8 cellular contexts compared by ENCODE assay signal in genomic region chrX:55056820-55057690, GRCh38.
A peak's percentile ranks its signal among the peaks of the same experiment; 100 is the strongest.
DNase-seq lines count a peak whose midpoint lies in the region; ATAC-seq and TF ChIP-seq lines count a peak whose summit lies in the region.

No MANE protein-coding gene starts in this region.

- H3K4me3 ChIP-seq in fibroblast of mammary gland (ENCODE audit: control insufficient read depth, low read depth, low read length) = no peak overlapping the region

- H3K9me3 Mint-ChIP-seq in T-helper 2 cell treated with Interferon-gamma antibody and Interleukin-4, amounts not matched to agents 5 μg/mL and 100 μg/mL, for 36 hours = no peaks in the 10 kb centered on the region
- H3K9me3 Mint-ChIP-seq in stimulated activated naive B cell treated with anti-CD40 and anti-IgM and Interleukin-4, amounts not matched to agents 10 μg/mL and 1 μg/mL and 100 μg/mL, for 72 hours = no peaks in the 10 kb centered on the region

- no peak overlapping the region for H3K27ac Mint-ChIP-seq in T-helper 2 cell treated with Interferon-gamma antibody and Interleukin-4, amounts not matched to agents 5 μg/mL and 100 μg/mL, for 36 hours
- H3K27ac Mint-ChIP-seq in stimulated activated naive B cell treated with anti-CD40 and anti-IgM and Interleukin-4, amounts not matched to agents 10 μg/mL and 1 μg/mL and 100 μg/mL, for 72 hours = no peak overlapping the region

- peaks cover 2% of the 10 kb centered on the region for H3K27me3 Mint-ChIP-seq in T-helper 2 cell treated with Interferon-gamma antibody and Interleukin-4, amounts not matched to agents 5 μg/mL and 100 μg/mL, for 36 hours (ENCODE audit: low read depth)
- peaks cover 0 to 13% of the 10 kb centered on the region in 2 donors for H3K27me3 Mint-ChIP-seq in stimulated activated naive B cell treated with anti-CD40 and anti-IgM and Interleukin-4, amounts not matched to agents 10 μg/mL and 1 μg/mL and 100 μg/mL, for 72 hours

- DNase-seq in activated naive CD4-positive, alpha-beta T cell treated with Interleukin-2 at 50 U/mL for 16 hours = peak; percentile 2
- no peak for DNase-seq in activated naive CD4-positive, alpha-beta T cell treated with anti-CD3 and anti-CD28 coated beads, Interleukin-2, amount 50 U/mL, for 16 hours
- DNase-seq in T-helper 2 cell treated with Interferon-gamma antibody and Interleukin-4, amounts not matched to agents 5 μg/mL and 100 μg/mL, for 36 hours (ENCODE audit: low spot score) = peak; percentile 3
- DNase-seq in fibroblast of mammary gland (ENCODE audit: low read depth) (peak; percentile 5), NCI-H2081 (lab: John Stamatoyannopoulos, UW) (no peak)
- DNase-seq in stimulated activated naive B cell treated with anti-CD40 and anti-IgM and Interleukin-4, amounts not matched to agents 10 μg/mL and 1 μg/mL and 100 μg/mL, for 72 hours = no peak

- no peaks in the 10 kb centered on the region for H3K36me3 Mint-ChIP-seq in T-helper 2 cell treated with Interferon-gamma antibody and Interleukin-4, amounts not matched to agents 5 μg/mL and 100 μg/mL, for 36 hours (ENCODE audit: low read depth)
- H3K36me3 Mint-ChIP-seq in stimulated activated naive B cell treated with anti-CD40 and anti-IgM and Interleukin-4, amounts not matched to agents 10 μg/mL and 1 μg/mL and 100 μg/mL, for 72 hours = no peaks in the 10 kb centered on the region

- no peak for TF ChIP-seq CTCF in fibroblast of mammary gland (conservative IDR thresholded peaks at IDR 0.05; ENCODE audit: control insufficient read depth, insufficient read depth, low read depth, low read length)

- no peak for ATAC-seq in stimulated activated naive B cell treated with anti-CD40 and anti-IgM and Interleukin-4, amounts not matched to agents 10 μg/mL and 1 μg/mL and 100 μg/mL, for 72 hours (replicated peaks)
- ATAC-seq in GM21825 (IDR thresholded peaks at IDR 0.05; ENCODE audit: unreplicated experiment) (no peak), GM19324 (IDR thresholded peaks at IDR 0.05; ENCODE audit: low FRiP score, unreplicated experiment) (no peak)

- H3K4me1 Mint-ChIP-seq in T-helper 2 cell treated with Interferon-gamma antibody and Interleukin-4, amounts not matched to agents 5 μg/mL and 100 μg/mL, for 36 hours (ENCODE audit: low read depth) = peaks cover 18% of the 10 kb centered on the region
- H3K4me1 Mint-ChIP-seq in stimulated activated naive B cell treated with anti-CD40 and anti-IgM and Interleukin-4, amounts not matched to agents 10 μg/mL and 1 μg/mL and 100 μg/mL, for 72 hours = peaks cover 7 to 16% of the 10 kb centered on the region in 2 donors

- peak overlapping the region; percentile 77 for H3K4me3 Mint-ChIP-seq in T-helper 2 cell treated with Interferon-gamma antibody and Interleukin-4, amounts not matched to agents 5 μg/mL and 100 μg/mL, for 36 hours
- H3K4me3 Mint-ChIP-seq in stimulated activated naive B cell treated with anti-CD40 and anti-IgM and Interleukin-4, amounts not matched to agents 10 μg/mL and 1 μg/mL and 100 μg/mL, for 72 hours = peak overlapping the region; percentile 22 to 67

Comparison
In these comparisons a context has a peak if more than half of its experiments do, and no peak if none do; other contexts are left out.
1. DNase-seq: peak in activated naive CD4-positive, alpha-beta T cell treated with Interleukin-2 at 50 U/mL for 16 hours (single experiment), T-helper 2 cell treated with Interferon-gamma antibody and Interleukin-4, amounts not matched to agents 5 μg/mL and 100 μg/mL, for 36 hours (single experiment) and fibroblast of mammary gland (single experiment); none in activated naive CD4-positive, alpha-beta T cell treated with anti-CD3 and anti-CD28 coated beads, Interleukin-2, amount 50 U/mL, for 16 hours (single experiment), stimulated activated naive B cell treated with anti-CD40 and anti-IgM and Interleukin-4, amounts not matched to agents 10 μg/mL and 1 μg/mL and 100 μg/mL, for 72 hours (single experiment) and NCI-H2081 (0 of 2).